8 cellular contexts compared by ENCODE assay signal in the genomic region with DNA sequence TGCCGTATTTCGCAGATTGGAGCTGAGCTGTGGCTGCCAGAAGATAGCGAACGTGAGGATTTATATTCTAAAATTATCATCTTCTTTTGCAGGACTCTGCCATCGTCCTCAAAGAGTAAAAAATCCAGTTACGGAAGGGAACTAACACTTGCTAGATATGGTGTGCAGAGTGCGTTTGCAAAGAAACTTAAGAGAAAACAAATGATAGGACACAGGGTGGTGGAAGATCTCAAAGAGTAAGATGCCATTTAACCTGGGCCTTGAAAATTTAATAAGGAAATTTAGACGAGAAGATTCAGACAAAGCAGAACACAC. TPM values are rescaled to one million over a fixed set of nuclear protein-coding genes. Genes with fewer than 3 reads are reported as not detected.
DNase-seq lines count a peak whose midpoint lies in the region; ATAC-seq and TF ChIP-seq lines count a peak whose summit lies in the region.

No MANE protein-coding gene starts in this region.

- no peaks in the 10 kb centered on the region for H3K9me2 ChIP-seq in MM.1S (replicated peaks; ENCODE audit: insufficient read depth, low read length)

- peak overlapping the region; percentile 93; the same call in 1 of the 2 replicates for H3K27ac ChIP-seq in MM.1S (ENCODE audit: low read length)
- peak overlapping the region; percentile 93 to 99 for H3K27ac ChIP-seq in esophagus (ENCODE audit: low read depth in 2 of 2, low read length in 1 of 2)

- H3K79me2 ChIP-seq in MM.1S (ENCODE audit: low read length) = peaks cover 65% of the 10 kb centered on the region

- H2AFZ ChIP-seq in MM.1S (ENCODE audit: low read length) = peak overlapping the region; percentile 31

- H3K36me3 ChIP-seq in MM.1S (replicated peaks; ENCODE audit: insufficient read depth, low read length) = no peaks in the 10 kb centered on the region
- no peaks in the 10 kb centered on the region for H3K36me3 ChIP-seq in esophagus (ENCODE audit: control insufficient read depth in 2 of 2, insufficient read depth in 2 of 2, low read length in 1 of 2)

- H3K9me3 ChIP-seq in MM.1S (replicated peaks; ENCODE audit: insufficient read depth, low read length) (no peaks in the 10 kb centered on the region), esophagus (ENCODE audit: control insufficient read depth in 2 of 2, insufficient read depth in 1 of 2, low read depth in 1 of 2, low read length in 1 of 2) (no peaks in the 10 kb centered on the region)

- H3K9ac ChIP-seq in MM.1S (ENCODE audit: low read length) = peak overlapping the region; percentile 83

- TF ChIP-seq CTCF in MM.1S (IDR thresholded peaks at IDR 0.05; ENCODE audit: low read length) = no peak

- intact Hi-C loops in sciatic nerve (cut with DNase I) = loop anchor here (5.0 kb wide), 1 partner anchor 300 kb away; no protein-coding TSS in a partner anchor

- DNase-seq in MM.1S = no peak
- DNase-seq in sciatic nerve (ENCODE audit: low spot score) = no peak
- DNase-seq in SHP77 treated with DMSO at 0.1 percent for 48 hours (lab: John Stamatoyannopoulos, UW) = no peak
- no peak for DNase-seq in globus pallidus (ENCODE audit: low spot score)
- DNase-seq in stimulated activated CD4-positive, alpha-beta T cell treated with anti-CD3 and anti-CD28 coated beads, Interleukin-4, amount 100 ng/mL, for 1 hour = no peak
- no peak for DNase-seq in glomerular visceral epithelial cell (ENCODE audit: extremely low spot score)

- H3K27me3 ChIP-seq in MM.1S (replicated peaks; ENCODE audit: insufficient read depth, low read length) = no peaks in the 10 kb centered on the region
- no peaks in the 10 kb centered on the region for H3K27me3 ChIP-seq in esophagus (ENCODE audit: control insufficient read depth in 1 of 2, insufficient read depth in 2 of 2, low read length in 2 of 2)

- H4K20me1 ChIP-seq in MM.1S (ENCODE audit: insufficient read depth, low read length) = no peaks in the 10 kb centered on the region

- H3K4me1 ChIP-seq in MM.1S (ENCODE audit: low read length) = no peaks in the 10 kb centered on the region; the same call in 1 of the 2 replicates
- H3K4me1 ChIP-seq in esophagus (ENCODE audit: control insufficient read depth in 2 of 2, insufficient read depth in 2 of 2, low read length in 1 of 2) = no peaks in the 10 kb centered on the region

- 0% methylated on average over 8 of the region's 8 CpGs for WGBS in esophagus, 2 donors

- peak overlapping the region; percentile 56 for H3K4me2 ChIP-seq in MM.1S (ENCODE audit: low read depth, low read length)

- peaks cover 20% of the 10 kb centered on the region for H3F3A ChIP-seq in MM.1S (ENCODE audit: insufficient read depth, low read length)

- ATAC-seq in GM18517 (IDR thresholded peaks at IDR 0.05; ENCODE audit: unreplicated experiment) = peak; percentile 11
- ATAC-seq in sciatic nerve = peak; percentile 2

- peak overlapping the region; percentile 93 for H3K4me3 ChIP-seq in MM.1S (ENCODE audit: low read length)
- peak overlapping the region; percentile 52 to 88 for H3K4me3 ChIP-seq in esophagus (ENCODE audit: low read depth in 1 of 2, low read length in 2 of 2)

RNA-seq across cellular contexts. Expression of gene LARP7, which starts 0.6 kb away (rescaled TPM):
- 10 to 100 TPM; 27.4 to 30.6 TPM for polyA plus RNA-seq in esophagus
- 51.6 TPM for total RNA-seq in sciatic nerve

RNA-seq across cellular contexts. Expression of gene ZGRF1, which starts 0.8 kb away (rescaled TPM):
- polyA plus RNA-seq in esophagus = 1 to 10 TPM; 2.7 to 4.8 TPM
- 10.6 TPM for total RNA-seq in sciatic nerve
